In genomic region chr17:16896235-16896634, GRCh38 we compare ENCODE assay signal across 6 cellular contexts.
A peak's percentile ranks its signal among the peaks of the same experiment; 100 is the strongest.
DNase-seq lines count a peak whose midpoint lies in the region; ATAC-seq and TF ChIP-seq lines count a peak whose summit lies in the region.
"Not testable (repeated sequence)": the region's sequence is repeated elsewhere in the genome, so short reads cannot be mapped to it uniquely, and the experiment has no call there.

No MANE protein-coding gene starts in this region.

- H4K20me1 ChIP-seq in H9 (ENCODE audit: control insufficient read depth, insufficient read depth, insufficient read length) = not testable (repeated sequence)

- H3K4me3 ChIP-seq in Panc1 (ENCODE audit: low read depth in 2 of 2, low read length in 2 of 2) = not testable (repeated sequence)

- not testable (repeated sequence) for H3K27ac ChIP-seq in H9 (ENCODE audit: insufficient read length, low read depth, low read length); Panc1 (ENCODE audit: low read length)

- H3K27me3 ChIP-seq in H9 (ENCODE audit: insufficient read depth, low read length); Panc1 (ENCODE audit: control insufficient read depth, insufficient read depth, low read length): not testable (repeated sequence)

- not testable (repeated sequence) for H4K91ac ChIP-seq in H9 (ENCODE audit: insufficient read length, low read depth, low read length)

- not testable (repeated sequence) for H3K56ac ChIP-seq in H9 (ENCODE audit: insufficient read length, low read depth, low read length)

- in situ Hi-C loops in Panc1 (cut with HindIII; ENCODE audit: low pct_unique_long_range_greater_than_20kb, low sequenced_read_pairs) = not testable (repeated sequence)

- not testable (repeated sequence) for H2BK5ac ChIP-seq in H9 (ENCODE audit: insufficient read length, low read length)

- not testable (repeated sequence) for H3K27ac Mint-ChIP-seq in H9; osteocyte (ENCODE audit: unreplicated experiment)

- H3K23ac ChIP-seq in H9 (ENCODE audit: insufficient read length, low read depth, low read length) = not testable (repeated sequence)

- not testable (repeated sequence) for H2AK5ac ChIP-seq in H9 (ENCODE audit: insufficient read length, low read length)

- H3K9me3 Mint-ChIP-seq in H9; osteocyte (ENCODE audit: unreplicated experiment): not testable (repeated sequence)

- H3K23me2 ChIP-seq in H9 (ENCODE audit: insufficient read length, low read depth, low read length, poor library complexity, severe bottlenecking) = not testable (repeated sequence)

- H3T11ph ChIP-seq in H9 (ENCODE audit: low read length) = not testable (repeated sequence)

- H2BK20ac ChIP-seq in H9 (ENCODE audit: low read depth, low read length, poor library complexity, severe bottlenecking) = not testable (repeated sequence)

- H3K4me1 ChIP-seq in H9 (ENCODE audit: insufficient read depth, low read length); Panc1 (ENCODE audit: control insufficient read depth, insufficient read depth, low read length): not testable (repeated sequence)

- not testable (repeated sequence) for H3K79me2 ChIP-seq in H9 (ENCODE audit: insufficient read depth, low read length)

- H3K4me1 Mint-ChIP-seq in H9; osteocyte (ENCODE audit: unreplicated experiment): not testable (repeated sequence)

- H3K9ac ChIP-seq in H9 (ENCODE audit: extremely low read depth, insufficient read length, low read length) = not testable (repeated sequence)

- H3K4me3 Mint-ChIP-seq in H9; osteocyte (ENCODE audit: unreplicated experiment): not testable (repeated sequence)

- H3K14ac ChIP-seq in H9 (ENCODE audit: insufficient read depth, low read length) = not testable (repeated sequence)

- not testable (repeated sequence) for H2BK120ac ChIP-seq in H9 (ENCODE audit: low read depth, low read length, poor library complexity, severe bottlenecking)

- not testable (repeated sequence) for H3K79me1 ChIP-seq in H9 (ENCODE audit: insufficient read depth, low read depth, low read length, poor library complexity, severe bottlenecking)

- not testable (repeated sequence) for H3K36me3 ChIP-seq in Panc1 (ENCODE audit: control insufficient read depth, insufficient read depth, low read length)

- H3K18ac ChIP-seq in H9 (ENCODE audit: insufficient read length, low read depth, low read length) = not testable (repeated sequence)

- TF ChIP-seq CTCF in H9 (conservative IDR thresholded peaks at IDR 0.05); Panc1 (IDR thresholded peaks at IDR 0.05); osteocyte (IDR thresholded peaks at IDR 0.05): not testable (repeated sequence)

- no CpG with 5 or more reads among the region's 8 CpGs for WGBS in H9 (ENCODE audit: extremely low coverage, insufficient read length, low lambda C conversion rate)

- H3K9me3 ChIP-seq in H9 (ENCODE audit: control insufficient read depth, low read depth, low read length); Panc1 (ENCODE audit: control insufficient read depth, insufficient read depth, low read depth, low read length): not testable (repeated sequence)

- POLR2A ChIA-PET in Panc1 (lab: Charles Lee) = not testable (repeated sequence)

- DNase-seq in H9 = peak; percentile 24
- not testable (repeated sequence) for DNase-seq in Panc1 (ENCODE audit: low read depth, low spot score)
- peak; percentile 31 for DNase-seq in activated effector memory CD4-positive, alpha-beta T cell treated with anti-CD3 and anti-CD28 coated beads, Interleukin-2, amount 50 U/mL, for 16 hours
- DNase-seq in cardiac septum (ENCODE audit: low spot score) = peak; percentile 19
- DNase-seq in mesenteric fat pad (ENCODE audit: low spot score) = peak; percentile 51
- peak; percentile 25 for DNase-seq in osteocyte (ENCODE audit: extremely low spot score, unreplicated experiment)

- H3K4me2 ChIP-seq in H9 (ENCODE audit: insufficient read depth, insufficient read length, low read length) = not testable (repeated sequence)

- H4K8ac ChIP-seq in H9 (replicated peaks; ENCODE audit: insufficient read length, low read depth, low read length) = not testable (repeated sequence)

- not testable (repeated sequence) for BruUV-seq in Panc1 (replicated peaks; lab: Mats Ljungman, UMichigan)

- not testable (repeated sequence) for H2BK12ac ChIP-seq in H9 (ENCODE audit: insufficient read length, low read depth, low read length)

- not testable (repeated sequence) for H3K36me3 Mint-ChIP-seq in H9 (ENCODE audit: insufficient read depth in 1 of 3, low read depth in 3 of 3); osteocyte (ENCODE audit: unreplicated experiment)

- H2AFZ ChIP-seq in H9 (ENCODE audit: low read length) = not testable (repeated sequence)

- not testable (repeated sequence) for H3K27me3 Mint-ChIP-seq in H9 (ENCODE audit: low read depth)
- peaks cover 22% of the 10 kb centered on the region for H3K27me3 Mint-ChIP-seq in osteocyte (ENCODE audit: unreplicated experiment)

- intact Hi-C loops in Panc1 (cut with micrococcal nuclease; ENCODE audit: unreplicated experiment); cardiac septum (cut with DNase I): not testable (repeated sequence)

- ATAC-seq in Panc1 = 0 out of 2 replicates have a peak, but pooled peaks have one; percentile 30

- H3K4ac ChIP-seq in H9 (ENCODE audit: low read depth, low read length) = not testable (repeated sequence)

- H4K5ac ChIP-seq in H9 (ENCODE audit: insufficient read length, low read depth, low read length) = not testable (repeated sequence)

- CTCF ChIA-PET in Panc1 (lab: Charles Lee) = not testable (repeated sequence)

- not testable (repeated sequence) for H2BK15ac ChIP-seq in H9 (ENCODE audit: low read depth, low read length)
